ENCODE assay signal across 2 cellular contexts in the genomic region with DNA sequence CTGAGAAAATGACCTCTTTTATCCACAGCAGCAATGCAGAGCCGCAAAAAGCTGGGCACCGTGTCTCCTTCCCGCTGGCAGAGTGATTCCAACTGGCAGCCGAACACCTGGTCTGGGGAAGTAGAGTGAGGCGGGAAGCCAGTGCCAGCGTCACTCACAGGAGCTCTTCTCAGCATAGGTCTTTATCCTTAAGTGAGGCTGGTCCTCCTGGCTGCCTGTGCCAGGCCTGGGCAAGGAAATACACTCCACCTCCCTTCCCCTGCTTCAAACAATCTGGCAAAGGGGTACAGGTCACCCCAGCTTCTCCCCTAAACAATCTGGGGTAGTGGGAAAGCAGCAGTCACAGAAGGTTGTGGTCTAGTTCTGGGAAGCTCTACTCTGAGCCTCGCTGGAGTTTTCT.
TF ChIP-seq lines count a peak whose summit lies in the region.

No MANE protein-coding gene starts in this region.

TF ChIP-seq in SK-N-SH, 30 proteins besides CTCF, POLR2A, EP300 and RAD21:
- TF ChIP-seq CHD2 (IDR thresholded peaks at IDR 0.05; ENCODE audit: low read length, partially characterized antibody) (no peak), TAF1 (IDR thresholded peaks at IDR 0.05; ENCODE audit: borderline replicate concordance, low read depth, low read length) (no peak), EZH2phosphoT487 (IDR thresholded peaks at IDR 0.05; ENCODE audit: borderline replicate concordance, low read depth) (no peak), REST (IDR thresholded peaks at IDR 0.05; ENCODE audit: low read depth, low read length) (no peak), MXI1 (IDR thresholded peaks at IDR 0.05; ENCODE audit: low read depth, low read length) (no peak), RFX5 (IDR thresholded peaks at IDR 0.05; ENCODE audit: low read length) (no peak), RXRA (IDR thresholded peaks at IDR 0.05; ENCODE audit: borderline replicate concordance, low read depth) (no peak), GATA2 (CRISPR knock-in tag; IDR thresholded peaks at IDR 0.05) (no peak), ZBTB33 (IDR thresholded peaks at IDR 0.05; ENCODE audit: borderline replicate concordance, low read depth) (no peak), FOXJ3 (CRISPR knock-in tag; IDR thresholded peaks at IDR 0.05) (no peak)
- TF ChIP-seq, protein P1, sequence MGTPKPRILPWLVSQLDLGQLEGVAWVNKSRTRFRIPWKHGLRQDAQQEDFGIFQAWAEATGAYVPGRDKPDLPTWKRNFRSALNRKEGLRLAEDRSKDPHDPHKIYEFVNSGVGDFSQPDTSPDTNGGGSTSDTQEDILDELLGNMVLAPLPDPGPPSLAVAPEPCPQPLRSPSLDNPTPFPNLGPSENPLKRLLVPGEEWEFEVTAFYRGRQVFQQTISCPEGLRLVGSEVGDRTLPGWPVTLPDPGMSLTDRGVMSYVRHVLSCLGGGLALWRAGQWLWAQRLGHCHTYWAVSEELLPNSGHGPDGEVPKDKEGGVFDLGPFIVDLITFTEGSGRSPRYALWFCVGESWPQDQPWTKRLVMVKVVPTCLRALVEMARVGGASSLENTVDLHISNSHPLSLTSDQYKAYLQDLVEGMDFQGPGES (IDR thresholded peaks at IDR 0.05; ENCODE audit: low read depth, low read length), result no peak

TF ChIP-seq in HepG2, 621 proteins besides CTCF, POLR2A, EP300 and RAD21:
- TF ChIP-seq, protein P2, sequence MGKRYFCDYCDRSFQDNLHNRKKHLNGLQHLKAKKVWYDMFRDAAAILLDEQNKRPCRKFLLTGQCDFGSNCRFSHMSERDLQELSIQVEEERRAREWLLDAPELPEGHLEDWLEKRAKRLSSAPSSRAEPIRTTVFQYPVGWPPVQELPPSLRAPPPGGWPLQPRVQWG (CRISPR knock-in tag; IDR thresholded peaks at IDR 0.05; ENCODE audit: borderline replicate concordance, low read depth), result no peak
- TF ChIP-seq ZNF687 (CRISPR knock-in tag; IDR thresholded peaks at IDR 0.05), result no peak
- TF ChIP-seq MEIS1 (CRISPR knock-in tag; IDR thresholded peaks at IDR 0.05; ENCODE audit: borderline replicate concordance), result no peak
- TF ChIP-seq ZNF205 (CRISPR knock-in tag; IDR thresholded peaks at IDR 0.05), result no peak
- no peak for TF ChIP-seq GATAD1 (CRISPR knock-in tag; IDR thresholded peaks at IDR 0.05)
- TF ChIP-seq ZNF333 (CRISPR knock-in tag; IDR thresholded peaks at IDR 0.05; ENCODE audit: borderline replicate concordance), result no peak
- no peak for TF ChIP-seq SOX5 (CRISPR knock-in tag; IDR thresholded peaks at IDR 0.05; ENCODE audit: borderline replicate concordance)
- no peak for TF ChIP-seq TMF1 (CRISPR knock-in tag; IDR thresholded peaks at IDR 0.05; ENCODE audit: low read depth)
- TF ChIP-seq POLR2AphosphoS5 (IDR thresholded peaks at IDR 0.05; ENCODE audit: low read depth, low read length), result no peak
- no peak for TF ChIP-seq IKZF1 (IDR thresholded peaks at IDR 0.05)
- no peak for TF ChIP-seq GATAD2A (CRISPR knock-in tag; IDR thresholded peaks at IDR 0.05)
- no peak for TF ChIP-seq ZZZ3 (CRISPR knock-in tag; IDR thresholded peaks at IDR 0.05; ENCODE audit: borderline replicate concordance)
- TF ChIP-seq SP2 (CRISPR knock-in tag; IDR thresholded peaks at IDR 0.05), result no peak
- TF ChIP-seq JUN (CRISPR knock-in tag; IDR thresholded peaks at IDR 0.05), result no peak
- TF ChIP-seq JARID2 (CRISPR knock-in tag; IDR thresholded peaks at IDR 0.05; ENCODE audit: insufficient replicate concordance), result no peak
- TF ChIP-seq PATZ1 (CRISPR knock-in tag; IDR thresholded peaks at IDR 0.05), result no peak
- no peak for TF ChIP-seq SRF (IDR thresholded peaks at IDR 0.05; ENCODE audit: low read depth, low read length)
- TF ChIP-seq ZNF558 (CRISPR knock-in tag; IDR thresholded peaks at IDR 0.05; ENCODE audit: borderline replicate concordance), result no peak
- no peak for TF ChIP-seq ZFYVE20 (CRISPR knock-in tag; IDR thresholded peaks at IDR 0.05; ENCODE audit: borderline replicate concordance, low read depth)
TF ChIP-seq in HepG2: peak in this region for 0.
